31 cellular contexts compared by ENCODE assay signal in genomic region chr18:33184918-33185317, GRCh38.
DNase-seq lines count a peak whose midpoint lies in the region; ATAC-seq and TF ChIP-seq lines count a peak whose summit lies in the region.
"Had no signal": no experiment of that assay in that cellular context is flagged by ENCODE, and none has a peak within 500 bp of the region (broad histone marks: within the 10 kb centered on the region; RNA-seq: fewer than 3 reads in every experiment).

No MANE protein-coding gene starts in this region.

- no peak overlapping the region for H2BK5ac ChIP-seq in H9 (ENCODE audit: insufficient read length, low read length)

- no peak overlapping the region for H2BK15ac ChIP-seq in H9 (ENCODE audit: low read depth, low read length)

- no peak overlapping the region for H4K5ac ChIP-seq in H9 (ENCODE audit: insufficient read length, low read depth, low read length)

- WGBS in H9 (ENCODE audit: extremely low coverage, insufficient read length, low lambda C conversion rate), result no CpG with 5 or more reads among the region's 3 CpGs

- no peaks in the 10 kb centered on the region for H3K79me1 ChIP-seq in H9 (ENCODE audit: insufficient read depth, low read depth, low read length, poor library complexity, severe bottlenecking)

- H3T11ph ChIP-seq in H9 (ENCODE audit: low read length), result no peak overlapping the region

- H3K14ac ChIP-seq in H9 (ENCODE audit: insufficient read depth, low read length), result no peak overlapping the region

- H3K27ac ChIP-seq in H9 (ENCODE audit: insufficient read length, low read depth, low read length) (no peak overlapping the region), PC-3 (ENCODE audit: low read length) (no peak overlapping the region)
- H3K27ac ChIP-seq: ascending aorta, esophagus squamous epithelium, foreskin keratinocyte, heart right ventricle, ovary, PC-9, tibial nerve had no signal

- H3K4me1 ChIP-seq in H9 (ENCODE audit: insufficient read depth, low read length), result no peaks in the 10 kb centered on the region
- H3K4me1 ChIP-seq in PC-3 (ENCODE audit: insufficient read depth, low read length), result peaks cover 12% of the 10 kb centered on the region
- H3K4me1 ChIP-seq: ascending aorta, BE2C, esophagus squamous epithelium, foreskin keratinocyte, heart right ventricle, tibial nerve had no signal

- intact Hi-C loops in PC-3 (cut with micrococcal nuclease), result loop anchor here (10.0 kb wide), 1 partner anchor 260 kb away; no protein-coding TSS in a partner anchor

- H3K4me1 Mint-ChIP-seq in H9 (peaks cover 0 to 5% of the 10 kb centered on the region in 2 experiments; a peak in 3 of 4 replicates), neural crest cell (no peaks in the 10 kb centered on the region)
- H3K4me1 Mint-ChIP-seq: CD8-positive, alpha-beta memory T cell had no signal

- H3K27me3 Mint-ChIP-seq in H9 (ENCODE audit: low read depth), result no peaks in the 10 kb centered on the region
- no peaks in the 10 kb centered on the region for H3K27me3 Mint-ChIP-seq in neural crest cell (ENCODE audit: low read depth)
- H3K27me3 Mint-ChIP-seq: CD8-positive, alpha-beta memory T cell had no signal

- no peak overlapping the region for H2BK20ac ChIP-seq in H9 (ENCODE audit: low read depth, low read length, poor library complexity, severe bottlenecking)

- peak; percentile 61 for TF ChIP-seq CTCF in H9 (conservative IDR thresholded peaks at IDR 0.05)
- TF ChIP-seq CTCF in PC-3 (conservative IDR thresholded peaks at IDR 0.05; ENCODE audit: low read depth, low read length), result 0 out of 2 replicates have a peak, but pooled peaks have one; percentile 16
- TF ChIP-seq CTCF in epithelial cell of esophagus (IDR thresholded peaks at IDR 0.05; ENCODE audit: insufficient read depth, low read depth, low read length, missing control alignments), result peak; percentile 12
- TF ChIP-seq CTCF in neural crest cell (conservative IDR thresholded peaks at IDR 0.05), result peak; percentile 26

- CTCF ChIA-PET in PC-3 (lab: Charles Lee), result interaction anchor here (0.6 kb wide), 1 partner anchor 47 kb away, joined by 3 read pairs; no protein-coding TSS in a partner anchor

- H3K36me3 Mint-ChIP-seq in H9 (ENCODE audit: insufficient read depth in 1 of 3, low read depth in 3 of 3) (no peaks in the 10 kb centered on the region), neural crest cell (ENCODE audit: low read depth) (no peaks in the 10 kb centered on the region)
- H3K36me3 Mint-ChIP-seq: CD8-positive, alpha-beta memory T cell; IgD-negative memory B cell had no signal

- H4K20me1 ChIP-seq in H9 (ENCODE audit: control insufficient read depth, insufficient read depth, insufficient read length) (no peaks in the 10 kb centered on the region), PC-3 (ENCODE audit: low read length) (no peaks in the 10 kb centered on the region)

- no peak overlapping the region for H2AFZ ChIP-seq in H9 (ENCODE audit: low read length)
- no peak overlapping the region for H2AFZ ChIP-seq in PC-3 (ENCODE audit: low read length)
- H2AFZ ChIP-seq: PC-9 had no signal

- no peak overlapping the region for H3K4me2 ChIP-seq in H9 (ENCODE audit: insufficient read depth, insufficient read length, low read length)
- no peak overlapping the region for H3K4me2 ChIP-seq in PC-3 (ENCODE audit: low read length)
- H3K4me2 ChIP-seq: PC-9 had no signal

- H2AK5ac ChIP-seq in H9 (ENCODE audit: insufficient read length, low read length), result no peak overlapping the region

- H3K27me3 ChIP-seq in H9 (ENCODE audit: insufficient read depth, low read length), result no peaks in the 10 kb centered on the region
- H3K27me3 ChIP-seq in PC-3 (ENCODE audit: low read length), result no peaks in the 10 kb centered on the region
- H3K27me3 ChIP-seq: ascending aorta, BE2C, esophagus squamous epithelium, foreskin keratinocyte, heart right ventricle, ovary, tibial nerve had no signal

- H3K4me3 Mint-ChIP-seq in H9, result no peak overlapping the region
- no peak overlapping the region for H3K4me3 Mint-ChIP-seq in neural crest cell
- H3K4me3 Mint-ChIP-seq: CD8-positive, alpha-beta memory T cell; IgD-negative memory B cell; nephron had no signal

- H3F3A ChIP-seq in PC-3 (ENCODE audit: low read length, unreplicated experiment), result no peaks in the 10 kb centered on the region

- H3K9me3 Mint-ChIP-seq in H9, result no peaks in the 10 kb centered on the region
- peaks cover 8% of the 10 kb centered on the region for H3K9me3 Mint-ChIP-seq in neural crest cell
- H3K9me3 Mint-ChIP-seq: nephron had no signal

- no peak overlapping the region for H4K8ac ChIP-seq in H9 (replicated peaks; ENCODE audit: insufficient read length, low read depth, low read length)

- POLR2A ChIA-PET in PC-3 (lab: Charles Lee; ENCODE audit: unreplicated experiment), result no interaction called here

- H3K23me2 ChIP-seq in H9 (ENCODE audit: insufficient read length, low read depth, low read length, poor library complexity, severe bottlenecking), result no peaks in the 10 kb centered on the region

- H3K9me2 ChIP-seq in PC-3 (replicated peaks; ENCODE audit: low read length), result no peaks in the 10 kb centered on the region

- no TSS peak for BruUV-seq in PC-3 (replicated peaks; lab: Mats Ljungman, UMichigan)

- H3K18ac ChIP-seq in H9 (ENCODE audit: insufficient read length, low read depth, low read length), result no peak overlapping the region

- no peak overlapping the region for H3K4ac ChIP-seq in H9 (ENCODE audit: low read depth, low read length)

- no peak for ATAC-seq in PC-3
- ATAC-seq: foreskin keratinocyte, heart right ventricle had no signal

- no peak overlapping the region for H4K91ac ChIP-seq in H9 (ENCODE audit: insufficient read length, low read depth, low read length)

- H2BK12ac ChIP-seq in H9 (ENCODE audit: insufficient read length, low read depth, low read length), result no peak overlapping the region

- no peaks in the 10 kb centered on the region for H3K79me2 ChIP-seq in H9 (ENCODE audit: insufficient read depth, low read length)
- no peaks in the 10 kb centered on the region for H3K79me2 ChIP-seq in PC-3 (ENCODE audit: low read length)

- H3K23ac ChIP-seq in H9 (ENCODE audit: insufficient read length, low read depth, low read length), result no peak overlapping the region

- H3K56ac ChIP-seq in H9 (ENCODE audit: insufficient read length, low read depth, low read length), result no peak overlapping the region

- no peak for DNase-seq in H9
- DNase-seq in PC-3, result no peak
- no peak for DNase-seq in epithelial cell of esophagus (ENCODE audit: low read depth)
- no peak for DNase-seq in neural crest cell (ENCODE audit: low read depth, low spot score)
- no peak for DNase-seq in stimulated activated naive CD4-positive, alpha-beta T cell (lab: John Stamatoyannopoulos, UW)
- no peak for DNase-seq in kidney glomerular epithelial cell (lab: John Stamatoyannopoulos, UW)
- no peak for DNase-seq in NCI-H510A treated with DMSO at 0.1 percent for 48 hours (lab: John Stamatoyannopoulos, UW)
- DNase-seq in activated naive CD4-positive, alpha-beta T cell treated with Interleukin-2 at 50 U/mL for 16 hours, result no peak
- DNase-seq: activated CD4-positive, alpha-beta T cell treated with anti-CD3 and anti-CD28 coated beads for 48 hours; activated CD8-positive, alpha-beta memory T cell treated with anti-CD3 and anti-CD28 coated beads for 24 hours; activated effector memory CD4-positive, alpha-beta T cell treated with Interleukin-2 at 50 U/mL for 16 hours; activated T-cell treated with anti-CD3 and anti-CD28 coated beads for 4 hours; BE2C; CD8-positive, alpha-beta memory T cell; DMS153; effector CD8-positive, alpha-beta T cell; esophagus squamous epithelium; foreskin keratinocyte; heart right ventricle; NCI-H1092 treated with DMSO at 0.1 percent for 48 hours; NCI-H187; NCI-H2171; ovary; SHP77; stimulated activated CD4-positive, alpha-beta T cell treated with anti-CD3 and anti-CD28 coated beads, Interleukin-15, amount 100 ng/mL, for 24 hours; stimulated activated CD4-positive, alpha-beta T cell treated with anti-CD3 and anti-CD28 coated beads, Interleukin-4, amount 100 ng/mL, for 4 hours had no signal

- H3K36me3 ChIP-seq in PC-3 (ENCODE audit: low read depth, low read length), result no peaks in the 10 kb centered on the region
- H3K36me3 ChIP-seq: ascending aorta, BE2C, esophagus squamous epithelium, heart right ventricle, ovary, tibial nerve had no signal

- H3K4me3 ChIP-seq in PC-3 (ENCODE audit: low read length) (no peak overlapping the region), epithelial cell of esophagus (ENCODE audit: low read length) (no peak overlapping the region)
- H3K4me3 ChIP-seq: ascending aorta, esophagus squamous epithelium, heart right ventricle, ovary, PC-9, tibial nerve had no signal

- H3K9me3 ChIP-seq in H9 (ENCODE audit: control insufficient read depth, low read depth, low read length) (no peaks in the 10 kb centered on the region), PC-3 (ENCODE audit: low read length) (no peaks in the 10 kb centered on the region)
- H3K9me3 ChIP-seq: ascending aorta, BE2C, esophagus squamous epithelium, heart right ventricle, ovary, tibial nerve had no signal

- H2BK120ac ChIP-seq in H9 (ENCODE audit: low read depth, low read length, poor library complexity, severe bottlenecking), result no peak overlapping the region

- no peak overlapping the region for H3K9ac ChIP-seq in H9 (ENCODE audit: extremely low read depth, insufficient read length, low read length)
- H3K9ac ChIP-seq in PC-3 (ENCODE audit: low read length), result no peak overlapping the region

- no peak overlapping the region for H3K27ac Mint-ChIP-seq in H9
- H3K27ac Mint-ChIP-seq in neural crest cell (ENCODE audit: unreplicated experiment), result no peak overlapping the region
- H3K27ac Mint-ChIP-seq: CD8-positive, alpha-beta memory T cell; IgD-negative memory B cell; nephron had no signal
